Comparison of ENCODE assay signal across 22 cellular contexts in genomic region chr2:158914731-158915130, GRCh38.
"Had no signal": no experiment of that assay in that cellular context is flagged by ENCODE, and none has a peak within 500 bp of the region (broad histone marks: within the 10 kb centered on the region; RNA-seq: fewer than 3 reads in every experiment).

No MANE protein-coding gene starts in this region.

- H3K4me3 Mint-ChIP-seq: activated CD4-positive, alpha-beta T cell treated with anti-CD3 and anti-CD28 coated beads, Interleukin-2, amount 10 ng/mL, durations not matched to agents 7 days and 5 days; activated naive CD4-positive, alpha-beta T cell treated with anti-CD3 and anti-CD28 coated beads, Interleukin-2, amount 10 ng/mL, durations not matched to agents 7 days and 5 days; activated naive CD8-positive, alpha-beta T cell treated with anti-CD3 and anti-CD28 coated beads, Interleukin-2, amount 50 U/mL, for 24 hours; activated T-cell treated with anti-CD3 and anti-CD28 coated beads, Interleukin-2, amount 50 U/mL, for 4 hours; memory B cell; naive B cell; neural crest cell; stimulated activated naive CD8-positive, alpha-beta T cell treated with anti-CD3 and anti-CD28 coated beads, Interleukin-15, Interleukin-2, amounts not matched to agents 100 ng/mL and 50 ng/mL, for 24 hours; T-helper 1 cell treated with Interleukin-12 subunit alpha and Interleukin-12 subunit beta and Interleukin-4 antibody, amounts not matched to agents 30 μg/mL and 1 μg/mL, for 36 hours had no signal

- ATAC-seq: activated CD4-positive, CD25-positive, alpha-beta regulatory T cell treated with anti-CD3 and anti-CD28 coated beads, Interleukin-2, amount 50 U/mL, for 24 hours; activated naive CD8-positive, alpha-beta T cell treated with anti-CD3 and anti-CD28 coated beads, Interleukin-2, amount 50 U/mL, for 24 hours; activated T-cell treated with anti-CD3 and anti-CD28 coated beads, Interleukin-2, amount 50 U/mL, for 4 hours; gastrocnemius medialis; mucosa of descending colon had no signal

- H3K9me3 ChIP-seq: esophagus squamous epithelium, gastrocnemius medialis, left ventricle myocardium inferior, mucosa of descending colon, suprapubic skin, vagina had no signal

- DNase-seq: activated CD4-positive, alpha-beta T cell treated with anti-CD3 and anti-CD28 coated beads, Interleukin-2, amount 10 ng/mL, durations not matched to agents 7 days and 5 days; activated CD8-positive, alpha-beta memory T cell treated with anti-CD3 and anti-CD28 coated beads, Interleukin-2, amount 50 U/mL, for 4 hours; activated naive CD4-positive, alpha-beta T cell treated with anti-CD3 and anti-CD28 coated beads, Interleukin-2, amount 10 ng/mL, durations not matched to agents 7 days and 5 days; activated naive CD8-positive, alpha-beta T cell treated with anti-CD3 and anti-CD28 coated beads, Interleukin-2, amount 50 U/mL, for 24 hours; activated T-cell treated with anti-CD3 and anti-CD28 coated beads, Interleukin-2, amount 50 U/mL, for 4 hours; anterior cingulate cortex; effector CD4-positive, alpha-beta T cell; esophagus squamous epithelium; gastrocnemius medialis; head of caudate nucleus; left ventricle myocardium inferior; mucosa of descending colon; naive B cell; trophoblast cell had no signal

- H3K9me3 Mint-ChIP-seq: activated CD4-positive, alpha-beta T cell treated with anti-CD3 and anti-CD28 coated beads, Interleukin-2, amount 10 ng/mL, durations not matched to agents 7 days and 5 days; activated naive CD4-positive, alpha-beta T cell treated with anti-CD3 and anti-CD28 coated beads, Interleukin-2, amount 10 ng/mL, durations not matched to agents 7 days and 5 days; activated naive CD8-positive, alpha-beta T cell treated with anti-CD3 and anti-CD28 coated beads, Interleukin-2, amount 50 U/mL, for 24 hours; activated T-cell treated with anti-CD3 and anti-CD28 coated beads, Interleukin-2, amount 50 U/mL, for 4 hours; memory B cell; naive B cell; neural crest cell; stimulated activated naive CD8-positive, alpha-beta T cell treated with anti-CD3 and anti-CD28 coated beads, Interleukin-15, Interleukin-2, amounts not matched to agents 100 ng/mL and 50 ng/mL, for 24 hours; T-helper 1 cell treated with Interleukin-12 subunit alpha and Interleukin-12 subunit beta and Interleukin-4 antibody, amounts not matched to agents 30 μg/mL and 1 μg/mL, for 36 hours had no signal

- H3K36me3 ChIP-seq: esophagus squamous epithelium, gastrocnemius medialis, left ventricle myocardium inferior, suprapubic skin, vagina had no signal

- H3K4me3 ChIP-seq: esophagus squamous epithelium, gastrocnemius medialis, left ventricle myocardium inferior, mucosa of descending colon, suprapubic skin, vagina had no signal

- H3K4me1 Mint-ChIP-seq: activated CD4-positive, alpha-beta T cell treated with anti-CD3 and anti-CD28 coated beads, Interleukin-2, amount 10 ng/mL, durations not matched to agents 7 days and 5 days; activated naive CD4-positive, alpha-beta T cell treated with anti-CD3 and anti-CD28 coated beads, Interleukin-2, amount 10 ng/mL, durations not matched to agents 7 days and 5 days; activated naive CD8-positive, alpha-beta T cell treated with anti-CD3 and anti-CD28 coated beads, Interleukin-2, amount 50 U/mL, for 24 hours; memory B cell; naive B cell; neural crest cell had no signal

- H3K27me3 ChIP-seq: esophagus squamous epithelium, gastrocnemius medialis, suprapubic skin, vagina had no signal

- H3K27ac Mint-ChIP-seq: activated CD4-positive, alpha-beta T cell treated with anti-CD3 and anti-CD28 coated beads, Interleukin-2, amount 10 ng/mL, durations not matched to agents 7 days and 5 days; activated naive CD4-positive, alpha-beta T cell treated with anti-CD3 and anti-CD28 coated beads, Interleukin-2, amount 10 ng/mL, durations not matched to agents 7 days and 5 days; activated naive CD8-positive, alpha-beta T cell treated with anti-CD3 and anti-CD28 coated beads, Interleukin-2, amount 50 U/mL, for 24 hours; memory B cell; naive B cell; progenitor cell of endocrine pancreas; stimulated activated naive CD8-positive, alpha-beta T cell treated with anti-CD3 and anti-CD28 coated beads, Interleukin-15, Interleukin-2, amounts not matched to agents 100 ng/mL and 50 ng/mL, for 24 hours; T-helper 1 cell treated with Interleukin-12 subunit alpha and Interleukin-12 subunit beta and Interleukin-4 antibody, amounts not matched to agents 30 μg/mL and 1 μg/mL, for 36 hours had no signal

- H3K4me1 ChIP-seq: esophagus squamous epithelium, gastrocnemius medialis, left ventricle myocardium inferior, suprapubic skin, vagina had no signal

- H3K27ac ChIP-seq: esophagus squamous epithelium, gastrocnemius medialis, left ventricle myocardium inferior, suprapubic skin, vagina had no signal

- H3K36me3 Mint-ChIP-seq: activated naive CD4-positive, alpha-beta T cell treated with anti-CD3 and anti-CD28 coated beads, Interleukin-2, amount 10 ng/mL, durations not matched to agents 7 days and 5 days; memory B cell; naive B cell had no signal
